In genomic region chr21:18220498-18220897, GRCh38 we compare ENCODE assay signal across 23 cellular contexts.
"Had no signal": no experiment of that assay in that cellular context is flagged by ENCODE, and none has a peak within 500 bp of the region (broad histone marks: within the 10 kb centered on the region; RNA-seq: fewer than 3 reads in every experiment).

No MANE protein-coding gene starts in this region.

- H3K36me3 ChIP-seq: colonic mucosa, esophagus muscularis mucosa, esophagus squamous epithelium, gastrocnemius medialis, gastroesophageal sphincter, heart left ventricle, heart right ventricle had no signal

- DNase-seq: colonic mucosa; cortex of kidney; dermis blood vessel endothelial cell; dorsolateral prefrontal cortex; effector CD4-positive, alpha-beta T cell; effector CD8-positive, alpha-beta T cell; effector memory CD4-positive, alpha-beta T cell; effector memory CD8-positive, alpha-beta T cell; endodermal cell; erythroblast; esophagus squamous epithelium; foreskin fibroblast; foreskin keratinocyte; foreskin melanocyte; gastrocnemius medialis; glutamatergic neuron; head of caudate nucleus; heart left ventricle; heart right ventricle had no signal

- H3K27ac ChIP-seq: colonic mucosa, coronary artery, dorsolateral prefrontal cortex, epithelial cell of prostate, esophagus muscularis mucosa, esophagus squamous epithelium, foreskin keratinocyte, gastrocnemius medialis, gastroesophageal sphincter, heart left ventricle, heart right ventricle had no signal

- H3K9me3 ChIP-seq: colonic mucosa, gastrocnemius medialis had no signal

- H3K4me1 ChIP-seq: colonic mucosa, esophagus muscularis mucosa, esophagus squamous epithelium, foreskin keratinocyte, gastrocnemius medialis, gastroesophageal sphincter, heart left ventricle, heart right ventricle had no signal

- H3K4me3 ChIP-seq: colonic mucosa, coronary artery, dorsolateral prefrontal cortex, esophagus muscularis mucosa, esophagus squamous epithelium, gastrocnemius medialis, gastroesophageal sphincter, heart left ventricle, heart right ventricle had no signal
